ENCODE assay signal across 21 cellular contexts in genomic region chr7:132326878-132327589, GRCh38.
"Had no signal": no experiment of that assay in that cellular context is flagged by ENCODE, and none has a peak within 500 bp of the region (broad histone marks: within the 10 kb centered on the region; RNA-seq: fewer than 3 reads in every experiment).

No MANE protein-coding gene starts in this region.

- H3K27ac Mint-ChIP-seq: mesothelial cell of epicardium had no signal

- H3K9me3 ChIP-seq: esophagus muscularis mucosa, gastroesophageal sphincter, heart left ventricle, left lung, lower lobe of right lung, mucosa of descending colon had no signal

- H3K4me1 Mint-ChIP-seq: mesothelial cell of epicardium, naive B cell had no signal

- H3K9me3 Mint-ChIP-seq: mesothelial cell of epicardium, naive B cell had no signal

- H3K4me3 ChIP-seq: coronary artery, dorsolateral prefrontal cortex, esophagus muscularis mucosa, gastroesophageal sphincter, heart left ventricle, hepatocyte, left lung, lower lobe of right lung, mucosa of descending colon had no signal

- H3K4me1 ChIP-seq: foreskin keratinocyte, gastroesophageal sphincter, left lung, lower lobe of right lung had no signal

- H3K36me3 ChIP-seq: esophagus muscularis mucosa, gastroesophageal sphincter, heart left ventricle, left lung, lower lobe of right lung had no signal

- FAIRE-seq: colon, endothelial cell of umbilical vein, frontal cortex, islet of Langerhans, keratinocyte had no signal

- H3K4me3 Mint-ChIP-seq: mesothelial cell of epicardium, naive B cell had no signal

- H3K4me2 ChIP-seq: hepatocyte had no signal

- H3K27ac ChIP-seq: coronary artery, dorsolateral prefrontal cortex, esophagus muscularis mucosa, foreskin keratinocyte, gastroesophageal sphincter, hepatocyte, left lung, lower lobe of right lung had no signal

- ATAC-seq: foreskin keratinocyte, gastroesophageal sphincter, left lung, lower lobe of right lung, mucosa of descending colon had no signal

- H2AFZ ChIP-seq: hepatocyte had no signal

- H3K79me2 ChIP-seq: hepatocyte had no signal

- H3K27me3 ChIP-seq: esophagus muscularis mucosa, gastroesophageal sphincter, heart left ventricle had no signal

- H3K36me3 Mint-ChIP-seq: mesothelial cell of epicardium, naive B cell had no signal

- DNase-seq: dermis blood vessel endothelial cell; dorsolateral prefrontal cortex; effector CD4-positive, alpha-beta T cell; effector memory CD4-positive, alpha-beta T cell; foreskin keratinocyte; heart left ventricle; left lung; lower lobe of right lung; mesenchymal stem cell; mucosa of descending colon; naive B cell had no signal
